ENCODE assay signal across 8 cellular contexts in the genomic region with DNA sequence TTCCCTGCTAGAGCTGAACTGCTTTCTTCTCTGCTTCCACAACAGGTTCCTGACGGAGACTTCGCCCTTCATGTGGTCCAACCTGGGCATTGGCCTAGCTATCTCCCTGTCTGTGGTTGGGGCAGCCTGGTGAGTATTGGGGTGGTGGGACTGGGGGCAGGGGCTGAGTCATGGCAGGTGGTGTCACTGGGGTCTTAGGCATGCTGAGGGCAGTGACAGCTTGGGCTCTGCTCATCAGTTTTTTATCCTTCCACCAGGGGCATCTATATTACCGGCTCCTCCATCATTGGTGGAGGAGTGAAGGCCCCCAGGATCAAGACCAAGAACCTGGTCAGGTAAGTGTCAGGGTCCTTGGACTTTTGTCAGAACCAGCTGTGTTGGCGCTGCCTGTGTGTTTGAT. TPM values are rescaled to one million over a fixed set of nuclear protein-coding genes. Genes with fewer than 3 reads are reported as not detected.
DNase-seq lines count a peak whose midpoint lies in the region; ATAC-seq, FAIRE-seq and TF ChIP-seq lines count a peak whose summit lies in the region.

No MANE protein-coding gene starts in this region.

- H3K27me3 Mint-ChIP-seq in activated CD4-positive, alpha-beta T cell treated with anti-CD3 and anti-CD28 coated beads, Interleukin-2, amount 10 ng/mL, durations not matched to agents 24 days and 14 days: no peaks in the 10 kb centered on the region
- no peaks in the 10 kb centered on the region for H3K27me3 Mint-ChIP-seq in activated naive CD8-positive, alpha-beta T cell

- H3K9me3 Mint-ChIP-seq in activated CD4-positive, alpha-beta T cell treated with anti-CD3 and anti-CD28 coated beads, Interleukin-2, amount 10 ng/mL, durations not matched to agents 24 days and 14 days: no peaks in the 10 kb centered on the region
- no peaks in the 10 kb centered on the region for H3K9me3 Mint-ChIP-seq in activated naive CD8-positive, alpha-beta T cell (ENCODE audit: low read depth)

- H3K9ac ChIP-seq in kidney (ENCODE audit: low read length in 2 of 2): peak overlapping the region in 1 of 2 donors; percentile 88

- ATAC-seq in thoracic aorta (ENCODE audit: insufficient number of reproducible peaks, low FRiP score, low read depth) (no peak), GM18498 (IDR thresholded peaks at IDR 0.05; ENCODE audit: unreplicated experiment) (no peak), HG02840 (IDR thresholded peaks at IDR 0.05; ENCODE audit: low FRiP score, unreplicated experiment) (no peak)

- no peak for DNase-seq in activated CD4-positive, alpha-beta T cell treated with anti-CD3 and anti-CD28 coated beads, Interleukin-2, amount 10 ng/mL, durations not matched to agents 24 days and 14 days
- DNase-seq in activated CD4-positive, alpha-beta T cell treated with anti-CD3 and anti-CD28 coated beads, Interleukin-2, amount 50 U/mL, for 4 hours: no peak
- DNase-seq in kidney (no peak), thoracic aorta (ENCODE audit: low spot score) (no peak), NCI-H2029 treated with DMSO at 0.1 percent for 48 hours (lab: John Stamatoyannopoulos, UW) (no peak)

- no peaks in the 10 kb centered on the region for H3K27me3 ChIP-seq in thoracic aorta (replicated peaks; ENCODE audit: insufficient read depth)

- H3K36me3 ChIP-seq in kidney (ENCODE audit: control insufficient read depth in 1 of 2, insufficient read depth in 2 of 2, low read length in 2 of 2) (peaks cover 5 to 26% of the 10 kb centered on the region in 2 donors), thoracic aorta (peaks cover 17% of the 10 kb centered on the region)

- peaks cover 55% of the 10 kb centered on the region for H3K4me1 Mint-ChIP-seq in activated CD4-positive, alpha-beta T cell treated with anti-CD3 and anti-CD28 coated beads, Interleukin-2, amount 10 ng/mL, durations not matched to agents 24 days and 14 days
- peaks cover 55% of the 10 kb centered on the region for H3K4me1 Mint-ChIP-seq in activated naive CD8-positive, alpha-beta T cell (ENCODE audit: low read depth)

- H3K4me3 ChIP-seq in kidney (ENCODE audit: low read length in 2 of 2): peak overlapping the region; percentile 73 to 77
- peak overlapping the region; percentile 85 for H3K4me3 ChIP-seq in thoracic aorta

- peak overlapping the region; percentile 91 for H3K4me3 Mint-ChIP-seq in activated CD4-positive, alpha-beta T cell treated with anti-CD3 and anti-CD28 coated beads, Interleukin-2, amount 10 ng/mL, durations not matched to agents 24 days and 14 days
- H3K4me3 Mint-ChIP-seq in activated naive CD8-positive, alpha-beta T cell: peak overlapping the region; percentile 89

- peaks cover 53% of the 10 kb centered on the region for H3K36me3 Mint-ChIP-seq in activated CD4-positive, alpha-beta T cell treated with anti-CD3 and anti-CD28 coated beads, Interleukin-2, amount 10 ng/mL, durations not matched to agents 24 days and 14 days (ENCODE audit: low read depth)
- H3K36me3 Mint-ChIP-seq in activated naive CD8-positive, alpha-beta T cell: peaks cover 26% of the 10 kb centered on the region

- H3K27ac ChIP-seq in kidney (ENCODE audit: low read depth in 2 of 2, low read length in 2 of 2) (peak overlapping the region in 1 of 2 donors; percentile 97), thoracic aorta (peak overlapping the region in 1 of 2 donors; percentile 86)

- H3K27ac Mint-ChIP-seq in activated CD4-positive, alpha-beta T cell treated with anti-CD3 and anti-CD28 coated beads, Interleukin-2, amount 10 ng/mL, durations not matched to agents 24 days and 14 days: peak overlapping the region; percentile 77
- peak overlapping the region; percentile 79 for H3K27ac Mint-ChIP-seq in activated naive CD8-positive, alpha-beta T cell

- FAIRE-seq in kidney (lab: Jason Lieb, UNC): no peak

- H3K9me3 ChIP-seq in kidney (ENCODE audit: control insufficient read depth in 1 of 2, low read length in 2 of 2): no peaks in the 10 kb centered on the region
- no peaks in the 10 kb centered on the region for H3K9me3 ChIP-seq in thoracic aorta

- intact Hi-C loops in activated CD4-positive, alpha-beta T cell treated with anti-CD3 and anti-CD28 coated beads, Interleukin-2, amount 10 ng/mL, durations not matched to agents 24 days and 14 days (cut with micrococcal nuclease): loop anchor here (10.0 kb wide), 1 partner anchor 611 kb away; a partner anchor contains a TSS
- intact Hi-C loops in kidney (cut with DNase I): no loop called here

- TF ChIP-seq CTCF in kidney (IDR thresholded peaks at IDR 0.05; ENCODE audit: borderline replicate concordance, extremely low read depth, insufficient read depth): no peak
- no peak for TF ChIP-seq CTCF in thoracic aorta (IDR thresholded peaks at IDR 0.05)

- H3K4me1 ChIP-seq in kidney (ENCODE audit: control insufficient read depth in 1 of 2, insufficient read depth in 1 of 2, low read depth in 1 of 2, low read length in 2 of 2) (peaks cover 7 to 39% of the 10 kb centered on the region in 2 donors), thoracic aorta (ENCODE audit: control insufficient read depth in 1 of 2, low read depth in 2 of 2) (peaks cover 29 to 55% of the 10 kb centered on the region in 2 donors)

RNA-seq across cellular contexts. Expression of a gene that starts 1.3 kb away (rescaled TPM):
- total RNA-seq in activated CD4-positive, alpha-beta T cell treated with anti-CD3 and anti-CD28 coated beads, Interleukin-2, amount 10 ng/mL, durations not matched to agents 24 days and 14 days: 181 and 182 TPM in 2 replicates
- 156 TPM for total RNA-seq in kidney
- polyA plus RNA-seq in kidney (ENCODE audit: insufficient read depth, low read depth, low replicate concordance): 636 TPM
- 100 to 1,000 TPM in 1 of 2 donors, 10 to 100 TPM in 1; 72.3 to 136 TPM for total RNA-seq in thoracic aorta

RNA-seq across cellular contexts. Expression of a gene that starts 3.0 kb away (rescaled TPM):
- 59.7 TPM in 2 replicates for total RNA-seq in activated CD4-positive, alpha-beta T cell treated with anti-CD3 and anti-CD28 coated beads, Interleukin-2, amount 10 ng/mL, durations not matched to agents 24 days and 14 days
- total RNA-seq in kidney (25.1 TPM), thoracic aorta (10 to 100 TPM; 34.8 to 51.6 TPM)
- polyA plus RNA-seq in kidney (ENCODE audit: insufficient read depth, low read depth, low replicate concordance): 32.5 TPM

RNA-seq across cellular contexts. Expression of a gene that starts 6.2 kb away (rescaled TPM):
- 71.0 and 71.8 TPM in 2 replicates for total RNA-seq in activated CD4-positive, alpha-beta T cell treated with anti-CD3 and anti-CD28 coated beads, Interleukin-2, amount 10 ng/mL, durations not matched to agents 24 days and 14 days
- total RNA-seq in kidney (24.0 TPM), thoracic aorta (10 to 100 TPM; 21.9 to 31.4 TPM)
- polyA plus RNA-seq in kidney (ENCODE audit: insufficient read depth, low read depth, low replicate concordance): 15.9 TPM

RNA-seq across cellular contexts. Expression of a gene that starts 15.4 kb away (rescaled TPM):
- total RNA-seq in activated CD4-positive, alpha-beta T cell treated with anti-CD3 and anti-CD28 coated beads, Interleukin-2, amount 10 ng/mL, durations not matched to agents 24 days and 14 days: 3.0 and 4.3 TPM in 2 replicates
- total RNA-seq in kidney: 24.3 TPM
- 35.6 TPM for polyA plus RNA-seq in kidney (ENCODE audit: insufficient read depth, low read depth, low replicate concordance)
- 10 to 100 TPM in 1 of 2 donors, 1 to 10 TPM in 1; 4.5 to 24.0 TPM for total RNA-seq in thoracic aorta

RNA-seq across cellular contexts. Expression of a gene that starts 29.3 kb away (rescaled TPM):
- 26.3 and 26.6 TPM in 2 replicates for total RNA-seq in activated CD4-positive, alpha-beta T cell treated with anti-CD3 and anti-CD28 coated beads, Interleukin-2, amount 10 ng/mL, durations not matched to agents 24 days and 14 days
- total RNA-seq in kidney: 33.8 TPM
- polyA plus RNA-seq in kidney (ENCODE audit: insufficient read depth, low read depth, low replicate concordance): 56.1 TPM
- 10 to 100 TPM; 22.2 to 34.3 TPM for total RNA-seq in thoracic aorta
